Comparison of ENCODE assay signal across 1 cellular context in genomic region chr13:40472427-40473220, GRCh38.
TF ChIP-seq lines count a peak whose summit lies in the region.

No MANE protein-coding gene starts in this region.

TF ChIP-seq in H1, 55 proteins besides CTCF, POLR2A, EP300 and RAD21:
- TF ChIP-seq HDAC2 (IDR thresholded peaks at IDR 0.05; ENCODE audit: borderline replicate concordance in 1 of 2, low read depth in 2 of 2, low read length in 2 of 2) (no peak), GABPA (IDR thresholded peaks at IDR 0.05; ENCODE audit: borderline replicate concordance, insufficient read depth, low read length) (no peak), POLR2AphosphoS5 (IDR thresholded peaks at IDR 0.05; ENCODE audit: low read depth, low read length) (no peak), HDAC6 (IDR thresholded peaks at IDR 0.05; ENCODE audit: low read depth, low read length) (no peak), TEAD4 (IDR thresholded peaks at IDR 0.05; ENCODE audit: low read depth, low read length) (no peak), YY1 (IDR thresholded peaks at IDR 0.05; ENCODE audit: low read depth, low read length) (no peak), SAP30 (IDR thresholded peaks at IDR 0.05; ENCODE audit: insufficient read depth, insufficient replicate concordance, low read length) (no peak), SIX5 (IDR thresholded peaks at IDR 0.05; ENCODE audit: low read depth, low read length) (no peak), PHF8 (conservative IDR thresholded peaks at IDR 0.05; ENCODE audit: low read depth, low read length) (no peak), FOSL1 (IDR thresholded peaks at IDR 0.05; ENCODE audit: insufficient read depth, low read depth, low read length) (no peak), CHD2 (IDR thresholded peaks at IDR 0.05; ENCODE audit: low read length) (no peak), CBX5 (IDR thresholded peaks at IDR 0.05; ENCODE audit: low read depth, low read length) (no peak), TBP (IDR thresholded peaks at IDR 0.05; ENCODE audit: low read depth, low read length) (no peak), RNF2 (IDR thresholded peaks at IDR 0.05; ENCODE audit: borderline replicate concordance, low read depth, low read length, missing control alignments, poor library complexity, severe bottlenecking) (no peak), SUZ12 (IDR thresholded peaks at IDR 0.05; ENCODE audit: low read length) (no peak), RBBP5 (IDR thresholded peaks at IDR 0.05; ENCODE audit: borderline replicate concordance, low read depth, low read length) (no peak), KDM5A (IDR thresholded peaks at IDR 0.05; ENCODE audit: low read length) (no peak)
